In genomic region chr2:232979871-232980461, GRCh38 we compare ENCODE assay signal across 10 cellular contexts. TPM values are rescaled to one million over a fixed set of nuclear protein-coding genes. Genes with fewer than 3 reads are reported as not detected.
DNase-seq lines count a peak whose midpoint lies in the region; TF ChIP-seq lines count a peak whose summit lies in the region.
"Had no signal": no experiment of that assay in that cellular context is flagged by ENCODE, and none has a peak within 500 bp of the region (broad histone marks: within the 10 kb centered on the region; RNA-seq: fewer than 3 reads in every experiment).

No MANE protein-coding gene starts in this region.

- no peaks in the 10 kb centered on the region for H3K36me3 ChIP-seq in adipocyte (ENCODE audit: control insufficient read depth, insufficient read depth, low read length, severe bottlenecking)
- no peaks in the 10 kb centered on the region for H3K36me3 ChIP-seq in neuronal stem cell (replicated peaks in 1 of 2; ENCODE audit: control insufficient read depth in 2 of 2, insufficient read depth in 2 of 2, low read length in 2 of 2)

- TF ChIP-seq CTCF in AG04450 (IDR thresholded peaks at IDR 0.05; ENCODE audit: low read depth, low read length), result 0 out of 2 replicates have a peak, but pooled peaks have one; percentile 21

- H2BK15ac ChIP-seq in neuronal stem cell (ENCODE audit: low read length), result no peak overlapping the region

- no peak overlapping the region for H3K4me3 ChIP-seq in AG04450 (ENCODE audit: low read depth, low read length)
- no peak overlapping the region for H3K4me3 ChIP-seq in adipocyte (ENCODE audit: low read length)
- no peak overlapping the region for H3K4me3 ChIP-seq in neuronal stem cell (ENCODE audit: low read length in 2 of 2)

- H3K14ac ChIP-seq in neuronal stem cell (ENCODE audit: low read length), result no peak overlapping the region

- no peak overlapping the region for H3K4ac ChIP-seq in neuronal stem cell (ENCODE audit: low read length)

- no peak overlapping the region for H3K23ac ChIP-seq in neuronal stem cell (ENCODE audit: low read depth, low read length, poor library complexity)

- H3K9me3 ChIP-seq in AG04450 (ENCODE audit: control insufficient read depth, insufficient read depth, low read length) (no peaks in the 10 kb centered on the region), adipocyte (ENCODE audit: control insufficient read depth, low read length) (no peaks in the 10 kb centered on the region), neuronal stem cell (replicated peaks in 1 of 2; ENCODE audit: control insufficient read depth in 2 of 2, insufficient read depth in 1 of 2, low read depth in 1 of 2, low read length in 2 of 2) (no peaks in the 10 kb centered on the region)

- no peak overlapping the region for H2BK120ac ChIP-seq in neuronal stem cell (ENCODE audit: low read depth, low read length)

- H3K18ac ChIP-seq in neuronal stem cell (ENCODE audit: low read length), result no peak overlapping the region

- peaks cover 4% of the 10 kb centered on the region for H3K27me3 ChIP-seq in AG04450 (ENCODE audit: control insufficient read depth, insufficient read depth, low read length)
- peaks cover 18% of the 10 kb centered on the region for H3K27me3 ChIP-seq in adipocyte (replicated peaks; ENCODE audit: control insufficient read depth, insufficient read depth, low read length)
- peaks cover 0 to 13% (median 0%) of the 10 kb centered on the region in 3 experiments for H3K27me3 ChIP-seq in neuronal stem cell (ENCODE audit: control insufficient read depth in 3 of 3, insufficient read depth in 3 of 3, low read depth in 1 of 3, low read length in 3 of 3)

- no peak overlapping the region for H3K4me2 ChIP-seq in neuronal stem cell (ENCODE audit: insufficient read depth, low read length, poor library complexity, severe bottlenecking)

- H4K91ac ChIP-seq in neuronal stem cell (ENCODE audit: low read depth, low read length, poor library complexity), result no peak overlapping the region

- H3K4me1 ChIP-seq in adipocyte (ENCODE audit: control insufficient read depth, insufficient read depth, low read length) (peaks cover 6% of the 10 kb centered on the region), neuronal stem cell (ENCODE audit: control insufficient read depth in 2 of 2, insufficient read depth in 1 of 2, low read depth in 1 of 2, low read length in 2 of 2) (peaks cover 0 to 5% of the 10 kb centered on the region in 2 donors)

- no peak overlapping the region for H2BK5ac ChIP-seq in neuronal stem cell (ENCODE audit: low read length)

- H3K27ac ChIP-seq in AG04450 (ENCODE audit: low read depth, low read length) (no peak overlapping the region), neuronal stem cell (replicated peaks; ENCODE audit: low read length) (no peak overlapping the region)

- no peak overlapping the region for H2AK5ac ChIP-seq in neuronal stem cell (ENCODE audit: low read depth, low read length)

- no peak overlapping the region for H3K9ac ChIP-seq in adipocyte (ENCODE audit: low read length)
- no peak overlapping the region for H3K9ac ChIP-seq in neuronal stem cell (ENCODE audit: low read depth, low read length, poor library complexity)

- CTCF ChIA-PET in AG04450 (lab: Charles Lee), result interaction anchor here (0.5 to 1.1 kb wide), 4 partner anchors 49 to 251 kb away, joined by 3 to 5 read pairs (median 4); no protein-coding TSS in a partner anchor
- CTCF ChIA-PET in HEK293T (lab: Yijun Ruan, JAX), result interaction anchor here (0.6 kb wide), 1 partner anchor 58 kb away, joined by 3 read pairs; no protein-coding TSS in a partner anchor

- no peak overlapping the region for H2BK12ac ChIP-seq in neuronal stem cell (ENCODE audit: low read length)

- H3K79me1 ChIP-seq in neuronal stem cell (ENCODE audit: low read depth, low read length), result no peaks in the 10 kb centered on the region

- POLR2A ChIA-PET in AG04450 (lab: Yijun Ruan, JAX), result no interaction called here
- POLR2A ChIA-PET in HEK293T (lab: Yijun Ruan, JAX), result no interaction called here

- H2AFZ ChIP-seq in neuronal stem cell (ENCODE audit: low read length), result no peak overlapping the region

- peak; percentile 2 for DNase-seq in AG04450 (ENCODE audit: low read depth, low spot score)
- peak; percentile 73 for DNase-seq in HPDE6-E6E7 (ENCODE audit: extremely low spot score)
- peak; percentile 15 for DNase-seq in adipocyte (ENCODE audit: low read depth)
- peak; percentile 97 for DNase-seq in kidney tubule cell (ENCODE audit: low spot score)
- no peak for DNase-seq in neuronal stem cell (ENCODE audit: low spot score)
- DNase-seq in HEK293T (ENCODE audit: extremely low spot score), result no peak
- no peak for DNase-seq in activated gamma-delta T cell treated with Interleukin-2 at 50 U/mL for 16 hours
- no peak for DNase-seq in middle frontal gyrus (ENCODE audit: extremely low spot score, low spot score)
- DNase-seq: activated B cell treated with CpG ODN at 0.5 μM for 24 hours, DMS53 had no signal

- WGBS in neuronal stem cell (ENCODE audit: extremely low coverage in 2 of 2, insufficient read length in 2 of 2, insufficient replicate concordance in 1 of 2), 2 donors, result no CpG with 5 or more reads among the region's 7 CpGs

- no peak overlapping the region for H4K8ac ChIP-seq in neuronal stem cell (ENCODE audit: low read depth, low read length)

TF ChIP-seq in HEK293T, 16 proteins besides CTCF, POLR2A, EP300 and RAD21:
- TF ChIP-seq SP1 (IDR thresholded peaks at IDR 0.05), result no peak
- TF ChIP-seq FOXK2 (IDR thresholded peaks at IDR 0.05), result no peak
- TF ChIP-seq, protein P1, sequence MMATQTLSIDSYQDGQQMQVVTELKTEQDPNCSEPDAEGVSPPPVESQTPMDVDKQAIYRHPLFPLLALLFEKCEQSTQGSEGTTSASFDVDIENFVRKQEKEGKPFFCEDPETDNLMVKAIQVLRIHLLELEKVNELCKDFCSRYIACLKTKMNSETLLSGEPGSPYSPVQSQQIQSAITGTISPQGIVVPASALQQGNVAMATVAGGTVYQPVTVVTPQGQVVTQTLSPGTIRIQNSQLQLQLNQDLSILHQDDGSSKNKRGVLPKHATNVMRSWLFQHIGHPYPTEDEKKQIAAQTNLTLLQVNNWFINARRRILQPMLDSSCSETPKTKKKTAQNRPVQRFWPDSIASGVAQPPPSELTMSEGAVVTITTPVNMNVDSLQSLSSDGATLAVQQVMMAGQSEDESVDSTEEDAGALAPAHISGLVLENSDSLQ (IDR thresholded peaks at IDR 0.05), result no peak
- no peak for TF ChIP-seq FOXA1 (IDR thresholded peaks at IDR 0.05)
- TF ChIP-seq SUZ12 (IDR thresholded peaks at IDR 0.05), result no peak
- TF ChIP-seq ELF4 (IDR thresholded peaks at IDR 0.05), result no peak
- no peak for TF ChIP-seq L3MBTL2 (conservative IDR thresholded peaks at IDR 0.05)
TF ChIP-seq in HEK293T: peak in this region for 0.

RNA-seq across cellular contexts. Expression of gene NGEF, which starts 33.1 kb away (rescaled TPM):
- 0.07 and 0.10 TPM in 2 replicates for polyA plus RNA-seq in AG04450 (2011; rRNA removed)
- 0.28 and 0.70 TPM in 2 replicates for polyA minus RNA-seq in AG04450 (2011; rRNA and poly(A)+ RNA removed)
- polyA plus RNA-seq in neuronal stem cell (2013, experiment 1 of 2), result 5.6 TPM
- 5.3 TPM for polyA plus RNA-seq in neuronal stem cell (2013, experiment 2 of 2)

RNA-seq across cellular contexts. Expression of gene NEU2, which starts 52.5 kb away (rescaled TPM):
- not detected in 2 replicates for polyA plus RNA-seq in AG04450 (2011; rRNA removed)
- polyA minus RNA-seq in AG04450 (2011; rRNA and poly(A)+ RNA removed), result not detected in 2 replicates
- not detected for polyA plus RNA-seq in neuronal stem cell (2013, experiment 1 of 2)
- polyA plus RNA-seq in neuronal stem cell (2013, experiment 2 of 2), result not detected

Comparison
In these comparisons a context has a peak if more than half of its experiments do, and no peak if none do; other contexts are left out.
1. DNase-seq: peak in AG04450 (single experiment), HPDE6-E6E7 (single experiment), adipocyte (single experiment) and kidney tubule cell (single experiment); none in neuronal stem cell (single experiment), HEK293T (single experiment), activated gamma-delta T cell treated with Interleukin-2 at 50 U/mL for 16 hours (single experiment) and middle frontal gyrus (single experiment).